Comparison of ENCODE assay signal across 30 cellular contexts in genomic region chr2:16746833-16747232, GRCh38.
"Had no signal": no experiment of that assay in that cellular context is flagged by ENCODE, and none has a peak within 500 bp of the region (broad histone marks: within the 10 kb centered on the region; RNA-seq: fewer than 3 reads in every experiment).

No MANE protein-coding gene starts in this region.

- H3K4me1 ChIP-seq: ascending aorta, colonic mucosa, sigmoid colon, suprapubic skin, tibial artery had no signal

- H3K4me3 Mint-ChIP-seq: activated CD8-positive, alpha-beta T cell treated with anti-CD3 and anti-CD28 coated beads for 36 hours; activated naive CD8-positive, alpha-beta T cell treated with anti-CD3 and anti-CD28 coated beads, Interleukin-2, amount 10 ng/mL, durations not matched to agents 7 days and 5 days; brain; effector memory CD8-positive, alpha-beta T cell; mesothelial cell of epicardium; naive B cell; nephron progenitor cell; stimulated activated memory B cell treated with anti-CD40 and anti-IgM and Interleukin-4, amounts not matched to agents 10 μg/mL and 1 μg/mL and 100 μg/mL, for 72 hours had no signal

- H3K4me3 ChIP-seq: ascending aorta, cardiac muscle cell, colonic mucosa, ovary, sigmoid colon, suprapubic skin, tibial artery had no signal

- H3K27me3 ChIP-seq: ascending aorta, cardiac muscle cell, colonic mucosa, ovary, sigmoid colon, suprapubic skin had no signal

- DNase-seq: activated CD8-positive, alpha-beta T cell treated with anti-CD3 and anti-CD28 coated beads for 36 hours; activated naive CD8-positive, alpha-beta T cell treated with anti-CD3 and anti-CD28 coated beads, Interleukin-2, amount 10 ng/mL, durations not matched to agents 7 days and 5 days; cerebellar nuclear complex; colonic mucosa; effector memory CD8-positive, alpha-beta T cell; foreskin fibroblast; hippocampal formation; kidney; left colon; mammary epithelial cell; naive B cell; nephron progenitor cell; ovary; retina; sigmoid colon; small intestine; stimulated activated CD4-positive, alpha-beta T cell treated with anti-CD3 and anti-CD28 coated beads, Interleukin-4, amount 100 ng/mL, for 4 hours; stimulated activated CD8-positive, alpha-beta memory T cell treated with anti-CD3 and anti-CD28 coated beads, Interleukin-4, amount 100 ng/mL, for 48 hours; T-helper 2 cell; tibial artery had no signal

- H3K27ac Mint-ChIP-seq: activated CD8-positive, alpha-beta T cell treated with anti-CD3 and anti-CD28 coated beads for 36 hours; activated naive CD8-positive, alpha-beta T cell treated with anti-CD3 and anti-CD28 coated beads, Interleukin-2, amount 10 ng/mL, durations not matched to agents 7 days and 5 days; effector memory CD8-positive, alpha-beta T cell; mesothelial cell of epicardium; nephron progenitor cell; progenitor cell of endocrine pancreas; stimulated activated memory B cell treated with anti-CD40 and anti-IgM and Interleukin-4, amounts not matched to agents 10 μg/mL and 1 μg/mL and 100 μg/mL, for 72 hours had no signal

- H3K27me3 Mint-ChIP-seq: activated naive CD8-positive, alpha-beta T cell treated with anti-CD3 and anti-CD28 coated beads, Interleukin-2, amount 10 ng/mL, durations not matched to agents 7 days and 5 days; stimulated activated memory B cell treated with anti-CD40 and anti-IgM and Interleukin-4, amounts not matched to agents 10 μg/mL and 1 μg/mL and 100 μg/mL, for 72 hours had no signal

- H3K36me3 ChIP-seq: ascending aorta, cardiac muscle cell, colonic mucosa, neutrophil, ovary, sigmoid colon, suprapubic skin, tibial artery had no signal

- H3K9me3 Mint-ChIP-seq: activated CD8-positive, alpha-beta T cell treated with anti-CD3 and anti-CD28 coated beads for 36 hours; activated naive CD8-positive, alpha-beta T cell treated with anti-CD3 and anti-CD28 coated beads, Interleukin-2, amount 10 ng/mL, durations not matched to agents 7 days and 5 days; mesothelial cell of epicardium; naive B cell; nephron progenitor cell; stimulated activated memory B cell treated with anti-CD40 and anti-IgM and Interleukin-4, amounts not matched to agents 10 μg/mL and 1 μg/mL and 100 μg/mL, for 72 hours had no signal

- ATAC-seq: effector memory CD8-positive, alpha-beta T cell; esophagus mucosa; left colon; stimulated activated memory B cell treated with anti-CD40 and anti-IgM and Interleukin-4, amounts not matched to agents 10 μg/mL and 1 μg/mL and 100 μg/mL, for 72 hours had no signal

- H3K9me3 ChIP-seq: ascending aorta, colonic mucosa, neutrophil, ovary, sigmoid colon, suprapubic skin, tibial artery had no signal

- H3K36me3 Mint-ChIP-seq: activated naive CD8-positive, alpha-beta T cell treated with anti-CD3 and anti-CD28 coated beads, Interleukin-2, amount 10 ng/mL, durations not matched to agents 7 days and 5 days; brain; mesothelial cell of epicardium; naive B cell; stimulated activated memory B cell treated with anti-CD40 and anti-IgM and Interleukin-4, amounts not matched to agents 10 μg/mL and 1 μg/mL and 100 μg/mL, for 72 hours had no signal

- H3K4me1 Mint-ChIP-seq: activated naive CD8-positive, alpha-beta T cell treated with anti-CD3 and anti-CD28 coated beads, Interleukin-2, amount 10 ng/mL, durations not matched to agents 7 days and 5 days; mesothelial cell of epicardium; nephron progenitor cell had no signal

- H3K27ac ChIP-seq: ascending aorta, cardiac muscle cell, colonic mucosa, neutrophil, ovary, sigmoid colon, suprapubic skin, tibial artery, VCaP had no signal
